Comparison of ENCODE assay signal across 2 cellular contexts in the genomic region with DNA sequence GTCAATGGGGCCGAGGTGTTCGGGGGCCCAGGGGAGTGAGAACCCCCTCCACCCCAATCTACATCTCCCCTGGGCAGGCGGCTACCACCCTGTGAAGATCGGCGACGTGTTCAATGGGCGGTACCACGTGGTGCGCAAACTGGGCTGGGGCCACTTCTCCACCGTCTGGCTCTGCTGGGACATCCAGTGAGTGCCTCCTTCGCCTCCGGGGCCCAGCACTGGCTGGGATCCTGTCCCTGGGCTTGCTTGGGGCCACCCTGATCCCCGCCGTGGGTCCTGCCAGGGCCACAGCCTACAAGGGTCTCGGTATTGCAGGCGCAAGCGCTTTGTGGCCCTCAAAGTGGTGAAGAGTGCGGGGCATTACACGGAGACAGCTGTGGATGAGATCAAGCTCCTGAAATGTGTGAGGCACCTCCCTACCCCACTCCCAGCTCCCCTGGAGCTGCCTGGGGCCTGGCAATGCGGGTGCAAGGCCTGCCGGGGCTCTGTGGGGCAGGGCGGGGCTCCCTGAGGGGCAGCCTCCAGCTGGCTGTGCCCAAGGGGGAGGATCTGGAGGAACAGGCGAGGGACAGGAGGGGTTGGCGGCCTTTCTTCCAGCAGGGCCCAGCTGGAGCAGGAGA.
A peak's percentile ranks its signal among the peaks of the same experiment; 100 is the strongest.
TF ChIP-seq lines count a peak whose summit lies in the region.

No MANE protein-coding gene starts in this region.

TF ChIP-seq in HCT116, 20 proteins besides CTCF, POLR2A, EP300 and RAD21:
- TF ChIP-seq SRF (IDR thresholded peaks at IDR 0.05; ENCODE audit: low read depth) (no peak), ZFX (IDR thresholded peaks at IDR 0.05) (0 out of 2 replicates have a peak, but pooled peaks have one; percentile 3)

TF ChIP-seq in K562, 482 proteins besides CTCF, POLR2A, EP300 and RAD21:
- peak; percentile 50 for TF ChIP-seq POLR2G (IDR thresholded peaks at IDR 0.05; ENCODE audit: low read depth, low read length)
- TF ChIP-seq, protein P1, sequence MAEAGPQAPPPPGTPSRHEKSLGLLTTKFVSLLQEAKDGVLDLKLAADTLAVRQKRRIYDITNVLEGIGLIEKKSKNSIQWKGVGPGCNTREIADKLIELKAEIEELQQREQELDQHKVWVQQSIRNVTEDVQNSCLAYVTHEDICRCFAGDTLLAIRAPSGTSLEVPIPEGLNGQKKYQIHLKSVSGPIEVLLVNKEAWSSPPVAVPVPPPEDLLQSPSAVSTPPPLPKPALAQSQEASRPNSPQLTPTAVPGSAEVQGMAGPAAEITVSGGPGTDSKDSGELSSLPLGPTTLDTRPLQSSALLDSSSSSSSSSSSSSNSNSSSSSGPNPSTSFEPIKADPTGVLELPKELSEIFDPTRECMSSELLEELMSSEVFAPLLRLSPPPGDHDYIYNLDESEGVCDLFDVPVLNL (CRISPR knock-in tag; IDR thresholded peaks at IDR 0.05; ENCODE audit: low read depth) = no peak
